In the genomic region with DNA sequence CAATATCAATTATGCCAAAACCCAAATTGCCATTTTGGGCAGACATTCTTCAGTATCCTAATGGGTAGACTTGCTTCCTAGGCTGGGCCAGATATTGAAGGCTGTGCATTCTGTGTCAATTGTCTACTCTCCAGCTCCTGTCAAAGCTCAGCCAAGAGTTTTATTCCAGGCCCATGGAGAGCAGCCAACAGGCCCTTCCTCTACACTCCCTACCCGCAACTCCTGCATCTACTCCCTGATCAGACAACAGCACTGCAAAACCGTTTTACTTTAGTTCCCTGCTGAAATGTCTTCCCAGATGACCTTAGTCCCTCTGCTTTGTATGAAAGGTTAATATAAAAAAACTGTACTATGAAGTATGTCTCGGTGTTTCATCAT, we compare ENCODE assay signal across 18 cellular contexts. TPM values are rescaled to one million over a fixed set of nuclear protein-coding genes. Genes with fewer than 3 reads are reported as not detected.
DNase-seq lines count a peak whose midpoint lies in the region; ATAC-seq and TF ChIP-seq lines count a peak whose summit lies in the region.
"Had no signal": no experiment of that assay in that cellular context is flagged by ENCODE, and none has a peak within 500 bp of the region (broad histone marks: within the 10 kb centered on the region; RNA-seq: fewer than 3 reads in every experiment).

No MANE protein-coding gene starts in this region.

- no peak for TF ChIP-seq POLR2A in tibial nerve (IDR thresholded peaks at IDR 0.05)

- no peaks in the 10 kb centered on the region for H3K9me3 ChIP-seq in tibial nerve

- no peaks in the 10 kb centered on the region for H3K36me3 Mint-ChIP-seq in activated T-helper 17 cell treated with anti-CD3 and anti-CD28 coated beads, Interleukin-2, amount 50 U/mL, for 72 hours (ENCODE audit: low read depth)
- H3K36me3 Mint-ChIP-seq: activated naive CD8-positive, alpha-beta T cell had no signal

- POLR2A ChIA-PET in GM10248 (lab: Yijun Ruan, JAX): no interaction called here

- peak; percentile 50 for DNase-seq in astrocyte of the hippocampus (ENCODE audit: low read depth, low spot score)
- DNase-seq in Right ventricle myocardium superior: peak; percentile 72
- peak; percentile 46 for DNase-seq in midbrain (lab: John Stamatoyannopoulos, UW)
- no peak for DNase-seq in tibial nerve (ENCODE audit: low spot score in 2 of 2)
- no peak for DNase-seq in GM10248 (ENCODE audit: extremely low spot score)
- DNase-seq in activated T-cell treated with anti-CD3 and anti-CD28 coated beads, Interleukin-2, amount 50 U/mL, for 1 hour: no peak
- DNase-seq: activated CD4-positive, CD25-positive, alpha-beta regulatory T cell treated with anti-CD3 and anti-CD28 coated beads, Interleukin-2, amount 50 U/mL, for 72 hours; activated CD8-positive, alpha-beta memory T cell treated with anti-CD3 and anti-CD28 coated beads, Interleukin-2, amount 50 U/mL, for 48 hours; effector memory CD8-positive, alpha-beta T cell; NCI-H1417 treated with DMSO at 0.1 percent for 48 hours; occipital lobe; SHP77 treated with DMSO at 0.1 percent for 48 hours; stimulated activated naive CD8-positive, alpha-beta T cell treated with anti-CD3 and anti-CD28 coated beads, Interleukin-15, Interleukin-2, amounts not matched to agents 100 U/mL and 50 U/mL, for 24 hours had no signal

- ATAC-seq in Right ventricle myocardium superior (ENCODE audit: poor library complexity) (peak; percentile 57), HG03469 (IDR thresholded peaks at IDR 0.05; ENCODE audit: unreplicated experiment) (no peak)
- ATAC-seq in activated T-helper 17 cell treated with anti-CD3 and anti-CD28 coated beads, Interleukin-2, amount 50 U/mL, for 72 hours (replicated peaks): no peak
- ATAC-seq: effector memory CD8-positive, alpha-beta T cell; stimulated activated naive CD8-positive, alpha-beta T cell treated with anti-CD3 and anti-CD28 coated beads, Interleukin-15, Interleukin-2, amounts not matched to agents 100 U/mL and 50 U/mL, for 24 hours had no signal

- H3K27me3 ChIP-seq in tibial nerve: no peaks in the 10 kb centered on the region

- H3K9me3 Mint-ChIP-seq in activated T-helper 17 cell treated with anti-CD3 and anti-CD28 coated beads, Interleukin-2, amount 50 U/mL, for 72 hours: no peaks in the 10 kb centered on the region
- H3K9me3 Mint-ChIP-seq: effector memory CD8-positive, alpha-beta T cell had no signal

- intact Hi-C loops in Right ventricle myocardium superior (cut with DNase I): no loop called here

- no peak overlapping the region for H3K27ac Mint-ChIP-seq in activated T-helper 17 cell treated with anti-CD3 and anti-CD28 coated beads, Interleukin-2, amount 50 U/mL, for 72 hours
- H3K27ac Mint-ChIP-seq: activated naive CD8-positive, alpha-beta T cell had no signal

- no peak overlapping the region for H3K4me3 ChIP-seq in tibial nerve

- H3K36me3 ChIP-seq in tibial nerve: no peaks in the 10 kb centered on the region

- CTCF ChIA-PET in GM10248 (lab: Yijun Ruan, JAX): interaction anchor here (1.4 to 6.8 kb wide), 13 partner anchors 8 to 236 kb away, joined by 3 to 94 read pairs (median 46); partner anchors contain the start of gene RAP1A

- TF ChIP-seq CTCF in tibial nerve (IDR thresholded peaks at IDR 0.05) (no peak), GM10248 (IDR thresholded peaks at IDR 0.05; ENCODE audit: control extremely low read depth, extremely low read depth, low read depth, missing control alignments) (no peak)

- H3K4me1 Mint-ChIP-seq in activated T-helper 17 cell treated with anti-CD3 and anti-CD28 coated beads, Interleukin-2, amount 50 U/mL, for 72 hours: peaks cover 23% of the 10 kb centered on the region

- 15 to 32% methylated on average over 3 of the region's 3 CpGs for WGBS in tibial nerve, 2 donors

- H3K27me3 Mint-ChIP-seq in activated T-helper 17 cell treated with anti-CD3 and anti-CD28 coated beads, Interleukin-2, amount 50 U/mL, for 72 hours: no peaks in the 10 kb centered on the region
- H3K27me3 Mint-ChIP-seq: activated naive CD8-positive, alpha-beta T cell; effector memory CD8-positive, alpha-beta T cell had no signal

- no peak overlapping the region for H3K4me3 Mint-ChIP-seq in activated T-helper 17 cell treated with anti-CD3 and anti-CD28 coated beads, Interleukin-2, amount 50 U/mL, for 72 hours
- H3K4me3 Mint-ChIP-seq: activated naive CD8-positive, alpha-beta T cell had no signal

- peaks cover 0 to 92% (median 59%) of the 10 kb centered on the region in 4 donors for H3K4me1 ChIP-seq in tibial nerve

- no peak for TF ChIP-seq EP300 in tibial nerve (IDR thresholded peaks at IDR 0.05)

- H3K27ac ChIP-seq in tibial nerve: peak overlapping the region; percentile 12 to 97 (median 67)

RNA-seq across cellular contexts. Expression of gene ADORA3, which starts 6.6 kb away (rescaled TPM):
- 3.3 TPM for total RNA-seq in Right ventricle myocardium superior
- total RNA-seq in tibial nerve: 10 to 100 TPM in 2 of 4 donors, 1 to 10 TPM in 2; 5.3 to 17.5 (median 9.9) TPM
- total RNA-seq in activated T-helper 17 cell treated with anti-CD3 and anti-CD28 coated beads, Interleukin-2, amount 50 U/mL, for 72 hours: not detected
- total RNA-seq: mononuclear cell had no signal

RNA-seq across cellular contexts. Expression of gene TMIGD3, which starts 6.6 kb away (rescaled TPM):
- total RNA-seq in Right ventricle myocardium superior (0.89 TPM), tibial nerve (1 to 10 TPM in 2 of 4 donors, under 1 TPM in 2; 0.59 to 9.6 (median 2.3) TPM)
- total RNA-seq in activated T-helper 17 cell treated with anti-CD3 and anti-CD28 coated beads, Interleukin-2, amount 50 U/mL, for 72 hours: under 1 TPM in 1 of 2 donors, not detected in 1; 0.41 TPM
- total RNA-seq: mononuclear cell; T-helper 2 cell treated with Interferon-gamma antibody and Interleukin-4, amounts not matched to agents 100 ng/mL and 5 ng/mL, for 36 hours had no signal

RNA-seq across cellular contexts. Expression of gene C1orf162, which starts 36.2 kb away (rescaled TPM):
- 5.6 TPM for total RNA-seq in Right ventricle myocardium superior
- total RNA-seq in tibial nerve: 10 to 100 TPM; 19.4 to 59.1 (median 31.8) TPM
- 1 to 10 TPM; 4.4 to 4.9 TPM for total RNA-seq in activated T-helper 17 cell treated with anti-CD3 and anti-CD28 coated beads, Interleukin-2, amount 50 U/mL, for 72 hours

Comparison
In these comparisons a context has a peak if more than half of its experiments do, and no peak if none do; other contexts are left out.
1. DNase-seq: peak in astrocyte of the hippocampus (single experiment), Right ventricle myocardium superior (single experiment) and midbrain (single experiment); none in tibial nerve (0 of 2), GM10248 (single experiment) and activated T-cell treated with anti-CD3 and anti-CD28 coated beads, Interleukin-2, amount 50 U/mL, for 1 hour (single experiment).